ENCODE assay signal across 14 cellular contexts in genomic region chr7:35717013-35717412, GRCh38. TPM values are rescaled to one million over a fixed set of nuclear protein-coding genes. Genes with fewer than 3 reads are reported as not detected.
DNase-seq lines count a peak whose midpoint lies in the region; ATAC-seq, FAIRE-seq and TF ChIP-seq lines count a peak whose summit lies in the region.
"Had no signal": no experiment of that assay in that cellular context is flagged by ENCODE, and none has a peak within 500 bp of the region (broad histone marks: within the 10 kb centered on the region; RNA-seq: fewer than 3 reads in every experiment).

No MANE protein-coding gene starts in this region.

- H3K36me3 ChIP-seq in mesenchymal stem cell (ENCODE audit: control insufficient read depth in 1 of 2, insufficient read depth in 2 of 2, low read depth in 1 of 2, low read length in 2 of 2) = no peaks in the 10 kb centered on the region
- H3K36me3 ChIP-seq: adrenal gland, spleen had no signal

- H3K9me3 ChIP-seq in mesenchymal stem cell (ENCODE audit: control insufficient read depth, low read length) = no peaks in the 10 kb centered on the region
- H3K9me3 ChIP-seq: adrenal gland, spleen had no signal

- no peaks in the 10 kb centered on the region for H3K36me3 Mint-ChIP-seq in chondrocyte (ENCODE audit: low read depth)
- H3K36me3 Mint-ChIP-seq in stimulated activated memory B cell treated with anti-CD40 and anti-IgM and Interleukin-4, amounts not matched to agents 10 μg/mL and 1 μg/mL and 100 μg/mL, for 72 hours = peaks cover 5% of the 10 kb centered on the region
- H3K36me3 Mint-ChIP-seq in activated T-helper 1 cell treated with anti-CD3 and anti-CD28 coated beads, Interleukin-12 subunit alpha, Interleukin-12 subunit beta, Interleukin-2, Interleukin-4 antibody, amounts not matched to agents 30 ng/mL and 10 ng/mL and 1 ng/mL, durations not matched to agents 14 hours and 24 hours and 36 hours (ENCODE audit: low read depth) = no peaks in the 10 kb centered on the region
- H3K36me3 Mint-ChIP-seq: activated CD4-positive, alpha-beta memory T cell treated with anti-CD3 and anti-CD28 coated beads for 36 hours had no signal

- no peak overlapping the region for H4K8ac ChIP-seq in mesenchymal stem cell (ENCODE audit: low read length)

- peak overlapping the region in 1 of 2 experiments; percentile 79 for H3K18ac ChIP-seq in mesenchymal stem cell (ENCODE audit: low read depth in 1 of 2, low read length in 2 of 2)

- peak overlapping the region; percentile 6 to 39 for H2BK12ac ChIP-seq in mesenchymal stem cell (ENCODE audit: low read length in 2 of 2)

- ATAC-seq in stimulated activated memory B cell treated with anti-CD40 and anti-IgM and Interleukin-4, amounts not matched to agents 10 μg/mL and 1 μg/mL and 100 μg/mL, for 72 hours = no peak
- ATAC-seq in GM21528 (IDR thresholded peaks at IDR 0.05; ENCODE audit: low FRiP score, unreplicated experiment) = no peak

- peak; percentile 12 for FAIRE-seq in GM18507 (lab: Jason Lieb, UNC)

- H3K4me1 Mint-ChIP-seq in chondrocyte (ENCODE audit: low read depth) = peaks cover 25% of the 10 kb centered on the region
- peaks cover 31% of the 10 kb centered on the region for H3K4me1 Mint-ChIP-seq in stimulated activated memory B cell treated with anti-CD40 and anti-IgM and Interleukin-4, amounts not matched to agents 10 μg/mL and 1 μg/mL and 100 μg/mL, for 72 hours
- peaks cover 4% of the 10 kb centered on the region for H3K4me1 Mint-ChIP-seq in activated T-helper 1 cell treated with anti-CD3 and anti-CD28 coated beads, Interleukin-12 subunit alpha, Interleukin-12 subunit beta, Interleukin-2, Interleukin-4 antibody, amounts not matched to agents 30 ng/mL and 10 ng/mL and 1 ng/mL, durations not matched to agents 14 hours and 24 hours and 36 hours (ENCODE audit: low read depth)

- H3K4me3 Mint-ChIP-seq in chondrocyte (ENCODE audit: unreplicated experiment) = peak overlapping the region; percentile 62
- H3K4me3 Mint-ChIP-seq in stimulated activated memory B cell treated with anti-CD40 and anti-IgM and Interleukin-4, amounts not matched to agents 10 μg/mL and 1 μg/mL and 100 μg/mL, for 72 hours = no peak overlapping the region
- H3K4me3 Mint-ChIP-seq in activated T-helper 1 cell treated with anti-CD3 and anti-CD28 coated beads, Interleukin-12 subunit alpha, Interleukin-12 subunit beta, Interleukin-2, Interleukin-4 antibody, amounts not matched to agents 30 ng/mL and 10 ng/mL and 1 ng/mL, durations not matched to agents 14 hours and 24 hours and 36 hours = no peak overlapping the region
- H3K4me3 Mint-ChIP-seq: activated CD4-positive, alpha-beta memory T cell treated with anti-CD3 and anti-CD28 coated beads for 36 hours had no signal

- H3K23ac ChIP-seq in mesenchymal stem cell (ENCODE audit: low read length in 2 of 2) = no peak overlapping the region

- peak overlapping the region; percentile 20 for H3K27ac Mint-ChIP-seq in chondrocyte (ENCODE audit: unreplicated experiment)
- peak overlapping the region; percentile 55 for H3K27ac Mint-ChIP-seq in stimulated activated memory B cell treated with anti-CD40 and anti-IgM and Interleukin-4, amounts not matched to agents 10 μg/mL and 1 μg/mL and 100 μg/mL, for 72 hours
- no peak overlapping the region for H3K27ac Mint-ChIP-seq in activated T-helper 1 cell treated with anti-CD3 and anti-CD28 coated beads, Interleukin-12 subunit alpha, Interleukin-12 subunit beta, Interleukin-2, Interleukin-4 antibody, amounts not matched to agents 30 ng/mL and 10 ng/mL and 1 ng/mL, durations not matched to agents 14 hours and 24 hours and 36 hours
- H3K27ac Mint-ChIP-seq: activated CD4-positive, alpha-beta memory T cell treated with anti-CD3 and anti-CD28 coated beads for 36 hours had no signal

- H3K4ac ChIP-seq in mesenchymal stem cell (ENCODE audit: low read depth in 1 of 2, low read length in 2 of 2) = no peak overlapping the region

- no peaks in the 10 kb centered on the region for H3K79me1 ChIP-seq in mesenchymal stem cell (replicated peaks; ENCODE audit: low read length, poor library complexity, severe bottlenecking)

- intact Hi-C loops in activated T-helper 1 cell treated with anti-CD3 and anti-CD28 coated beads, Interleukin-12 subunit alpha, Interleukin-12 subunit beta, Interleukin-2, Interleukin-4 antibody, amounts not matched to agents 30 ng/mL and 10 ng/mL and 1 ng/mL, durations not matched to agents 14 hours and 24 hours and 36 hours (cut with micrococcal nuclease) = no loop called here

- H3K27me3 Mint-ChIP-seq in chondrocyte (ENCODE audit: low read depth) = no peaks in the 10 kb centered on the region
- H3K27me3 Mint-ChIP-seq in stimulated activated memory B cell treated with anti-CD40 and anti-IgM and Interleukin-4, amounts not matched to agents 10 μg/mL and 1 μg/mL and 100 μg/mL, for 72 hours = no peaks in the 10 kb centered on the region
- peaks cover 16% of the 10 kb centered on the region for H3K27me3 Mint-ChIP-seq in activated T-helper 1 cell treated with anti-CD3 and anti-CD28 coated beads, Interleukin-12 subunit alpha, Interleukin-12 subunit beta, Interleukin-2, Interleukin-4 antibody, amounts not matched to agents 30 ng/mL and 10 ng/mL and 1 ng/mL, durations not matched to agents 14 hours and 24 hours and 36 hours (ENCODE audit: insufficient read depth)
- H3K27me3 Mint-ChIP-seq: activated CD4-positive, alpha-beta memory T cell treated with anti-CD3 and anti-CD28 coated beads for 36 hours had no signal

- WGBS in mesenchymal stem cell = 73% methylated on average over 1 of the region's 1 CpG

- H2AK5ac ChIP-seq in mesenchymal stem cell (ENCODE audit: low read length, severe bottlenecking) = no peak overlapping the region

- no peak overlapping the region for H3K27ac ChIP-seq in mesenchymal stem cell (ENCODE audit: low read length, poor library complexity, severe bottlenecking)

- DNase-seq in GM18507 (ENCODE audit: extremely low spot score, insufficient read length, low read depth) (no peak), chondrocyte (ENCODE audit: low spot score) (no peak), mesenchymal stem cell (no peak), GM13976 (ENCODE audit: low spot score) (no peak), DMS 273 treated with DMSO at 0.1 percent for 48 hours (lab: John Stamatoyannopoulos, UW) (no peak)
- no peak for DNase-seq in activated T-helper 1 cell treated with anti-CD3 and anti-CD28 coated beads, Interleukin-12 subunit alpha, Interleukin-12 subunit beta, Interleukin-2, Interleukin-4 antibody, amounts not matched to agents 30 ng/mL and 10 ng/mL and 1 ng/mL, durations not matched to agents 14 hours and 24 hours and 36 hours (ENCODE audit: low spot score)
- DNase-seq: activated CD4-positive, alpha-beta memory T cell treated with anti-CD3 and anti-CD28 coated beads for 36 hours; cortex of kidney; islet precursor cell; NCI-H82; spleen had no signal

- H3K27me3 ChIP-seq in mesenchymal stem cell (ENCODE audit: control insufficient read depth in 1 of 2, insufficient read depth in 1 of 2, low read length in 2 of 2) = no peaks in the 10 kb centered on the region
- H3K27me3 ChIP-seq: adrenal gland, spleen had no signal

- H3K9me3 Mint-ChIP-seq in chondrocyte (ENCODE audit: low read depth) = no peaks in the 10 kb centered on the region
- no peaks in the 10 kb centered on the region for H3K9me3 Mint-ChIP-seq in stimulated activated memory B cell treated with anti-CD40 and anti-IgM and Interleukin-4, amounts not matched to agents 10 μg/mL and 1 μg/mL and 100 μg/mL, for 72 hours
- H3K9me3 Mint-ChIP-seq in activated T-helper 1 cell treated with anti-CD3 and anti-CD28 coated beads, Interleukin-12 subunit alpha, Interleukin-12 subunit beta, Interleukin-2, Interleukin-4 antibody, amounts not matched to agents 30 ng/mL and 10 ng/mL and 1 ng/mL, durations not matched to agents 14 hours and 24 hours and 36 hours = no peaks in the 10 kb centered on the region
- H3K9me3 Mint-ChIP-seq: activated CD4-positive, alpha-beta memory T cell treated with anti-CD3 and anti-CD28 coated beads for 36 hours had no signal

- no peak overlapping the region for H3K14ac ChIP-seq in mesenchymal stem cell (ENCODE audit: low read length in 2 of 2)

- TF ChIP-seq CTCF in chondrocyte (IDR thresholded peaks at IDR 0.05) = no peak
- no peak for TF ChIP-seq CTCF in GM13976 (IDR thresholded peaks at IDR 0.05; ENCODE audit: borderline replicate concordance, control extremely low read depth, extremely low read depth, insufficient read depth, missing control alignments)

- H2BK15ac ChIP-seq in mesenchymal stem cell (ENCODE audit: low read depth, poor library complexity, severe bottlenecking) = no peak overlapping the region

- no peak overlapping the region for H2AFZ ChIP-seq in mesenchymal stem cell (ENCODE audit: low read depth, low read length)

- no peak overlapping the region for H4K91ac ChIP-seq in mesenchymal stem cell (ENCODE audit: low read length)

- H3K9ac ChIP-seq in mesenchymal stem cell (ENCODE audit: low read length) = peak overlapping the region; percentile 58

- in situ Hi-C loops in GM13976 (cut with MboI; ENCODE audit: low sequenced_read_pairs, unreplicated experiment) = no loop called here

- no peaks in the 10 kb centered on the region for H3K4me1 ChIP-seq in mesenchymal stem cell (ENCODE audit: control insufficient read depth, insufficient read depth, low read depth, low read length)
- H3K4me1 ChIP-seq: adrenal gland had no signal

- peak overlapping the region; percentile 49 for H2BK120ac ChIP-seq in mesenchymal stem cell (ENCODE audit: low read depth, low read length)

- no peak overlapping the region for H2BK5ac ChIP-seq in mesenchymal stem cell (ENCODE audit: low read depth, low read length, poor library complexity, severe bottlenecking)

- peak overlapping the region in 1 of 2 experiments; percentile 68 for H3K4me3 ChIP-seq in mesenchymal stem cell (ENCODE audit: insufficient read depth in 1 of 2, low read depth in 1 of 2, low read length in 2 of 2)

- no peak overlapping the region for H3K4me2 ChIP-seq in mesenchymal stem cell (ENCODE audit: low read length, poor library complexity, severe bottlenecking)

RNA-seq across cellular contexts. Expression of gene HERPUD2, which starts 22.1 kb away (rescaled TPM):
- 24.2 to 29.9 TPM (median 28.3 TPM) in 3 replicates for total RNA-seq in chondrocyte
- 35.5 TPM for polyA plus RNA-seq in mesenchymal stem cell (2013, experiment 1 of 2)
- polyA plus RNA-seq in mesenchymal stem cell (2013, experiment 2 of 2) = 34.4 TPM
- total RNA-seq in activated T-helper 1 cell treated with anti-CD3 and anti-CD28 coated beads, Interleukin-12 subunit alpha, Interleukin-12 subunit beta, Interleukin-2, Interleukin-4 antibody, amounts not matched to agents 30 ng/mL and 10 ng/mL and 1 ng/mL, durations not matched to agents 14 hours and 24 hours and 36 hours = 24.7 and 24.8 TPM in 2 replicates
